Comparison of ENCODE assay signal across 2 cellular contexts in the genomic region with DNA sequence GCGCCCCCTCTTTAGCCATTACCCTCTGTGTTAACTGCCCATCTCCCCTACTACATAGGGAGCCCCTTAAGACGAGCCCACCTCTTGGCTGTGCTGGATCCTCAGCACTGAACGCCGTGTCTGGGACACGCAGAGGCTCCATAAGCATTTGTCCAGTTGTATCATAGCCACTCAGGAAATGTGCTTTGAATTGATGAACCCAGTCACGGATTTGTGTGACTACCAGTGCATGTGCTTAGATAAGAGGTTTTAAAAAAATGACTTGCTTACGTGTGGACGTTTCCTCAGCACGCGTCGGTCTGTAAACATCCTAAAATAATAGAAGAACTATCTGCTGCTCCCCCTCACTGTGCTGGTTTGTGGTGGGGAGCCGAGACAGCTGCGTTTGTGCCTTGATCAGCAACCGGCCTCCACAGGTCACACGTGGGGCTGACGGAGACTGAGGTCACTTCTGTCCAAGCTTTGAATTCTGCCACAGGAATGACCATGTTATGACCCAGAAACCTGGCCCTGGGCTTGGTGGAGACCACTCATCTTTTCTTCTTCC.
TF ChIP-seq lines count a peak whose summit lies in the region.

No MANE protein-coding gene starts in this region.

TF ChIP-seq in SK-N-SH, 30 proteins besides CTCF, POLR2A, EP300 and RAD21 (continued from another document):
- TF ChIP-seq, protein P1, sequence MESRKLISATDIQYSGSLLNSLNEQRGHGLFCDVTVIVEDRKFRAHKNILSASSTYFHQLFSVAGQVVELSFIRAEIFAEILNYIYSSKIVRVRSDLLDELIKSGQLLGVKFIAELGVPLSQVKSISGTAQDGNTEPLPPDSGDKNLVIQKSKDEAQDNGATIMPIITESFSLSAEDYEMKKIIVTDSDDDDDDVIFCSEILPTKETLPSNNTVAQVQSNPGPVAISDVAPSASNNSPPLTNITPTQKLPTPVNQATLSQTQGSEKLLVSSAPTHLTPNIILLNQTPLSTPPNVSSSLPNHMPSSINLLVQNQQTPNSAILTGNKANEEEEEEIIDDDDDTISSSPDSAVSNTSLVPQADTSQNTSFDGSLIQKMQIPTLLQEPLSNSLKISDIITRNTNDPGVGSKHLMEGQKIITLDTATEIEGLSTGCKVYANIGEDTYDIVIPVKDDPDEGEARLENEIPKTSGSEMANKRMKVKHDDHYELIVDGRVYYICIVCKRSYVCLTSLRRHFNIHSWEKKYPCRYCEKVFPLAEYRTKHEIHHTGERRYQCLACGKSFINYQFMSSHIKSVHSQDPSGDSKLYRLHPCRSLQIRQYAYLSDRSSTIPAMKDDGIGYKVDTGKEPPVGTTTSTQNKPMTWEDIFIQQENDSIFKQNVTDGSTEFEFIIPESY (IDR thresholded peaks at IDR 0.05; ENCODE audit: borderline replicate concordance, low read depth), result no peak
TF ChIP-seq in SK-N-SH: peak in this region for 0.

TF ChIP-seq in SK-N-SH treated with all-trans-retinoic acid at 6 μM for 48 hours, 23 proteins besides CTCF, POLR2A, EP300 and RAD21 (continued from another document):
- TF ChIP-seq POU6F1 (CRISPR knock-in tag; IDR thresholded peaks at IDR 0.05; ENCODE audit: borderline replicate concordance, low read depth) (no peak), ESRRG (CRISPR knock-in tag; IDR thresholded peaks at IDR 0.05) (no peak), TCF4 (CRISPR knock-in tag; IDR thresholded peaks at IDR 0.05; ENCODE audit: borderline replicate concordance) (no peak), ZNF565 (CRISPR knock-in tag; conservative IDR thresholded peaks at IDR 0.05; ENCODE audit: low read depth) (no peak), BACH2 (CRISPR knock-in tag; IDR thresholded peaks at IDR 0.05; ENCODE audit: borderline replicate concordance) (no peak), RARB (CRISPR knock-in tag; IDR thresholded peaks at IDR 0.05) (no peak), OSR1 (CRISPR knock-in tag; IDR thresholded peaks at IDR 0.05) (no peak), ZNF8 (CRISPR knock-in tag; IDR thresholded peaks at IDR 0.05) (no peak), TOX (CRISPR knock-in tag; IDR thresholded peaks at IDR 0.05; ENCODE audit: borderline replicate concordance) (no peak), CSRNP3 (CRISPR knock-in tag; IDR thresholded peaks at IDR 0.05) (no peak), ZFP3 (CRISPR knock-in tag; IDR thresholded peaks at IDR 0.05) (no peak), ZFP30 (CRISPR knock-in tag; IDR thresholded peaks at IDR 0.05) (no peak), SNAI2 (CRISPR knock-in tag; IDR thresholded peaks at IDR 0.05) (no peak)
- TF ChIP-seq, protein P2, sequence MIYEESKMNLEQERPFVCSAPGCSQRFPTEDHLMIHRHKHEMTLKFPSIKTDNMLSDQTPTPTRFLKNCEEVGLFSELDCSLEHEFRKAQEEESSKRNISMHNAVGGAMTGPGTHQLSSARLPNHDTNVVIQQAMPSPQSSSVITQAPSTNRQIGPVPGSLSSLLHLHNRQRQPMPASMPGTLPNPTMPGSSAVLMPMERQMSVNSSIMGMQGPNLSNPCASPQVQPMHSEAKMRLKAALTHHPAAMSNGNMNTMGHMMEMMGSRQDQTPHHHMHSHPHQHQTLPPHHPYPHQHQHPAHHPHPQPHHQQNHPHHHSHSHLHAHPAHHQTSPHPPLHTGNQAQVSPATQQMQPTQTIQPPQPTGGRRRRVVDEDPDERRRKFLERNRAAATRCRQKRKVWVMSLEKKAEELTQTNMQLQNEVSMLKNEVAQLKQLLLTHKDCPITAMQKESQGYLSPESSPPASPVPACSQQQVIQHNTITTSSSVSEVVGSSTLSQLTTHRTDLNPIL (CRISPR knock-in tag; IDR thresholded peaks at IDR 0.05; ENCODE audit: low read depth), result no peak
- TF ChIP-seq, protein P3, sequence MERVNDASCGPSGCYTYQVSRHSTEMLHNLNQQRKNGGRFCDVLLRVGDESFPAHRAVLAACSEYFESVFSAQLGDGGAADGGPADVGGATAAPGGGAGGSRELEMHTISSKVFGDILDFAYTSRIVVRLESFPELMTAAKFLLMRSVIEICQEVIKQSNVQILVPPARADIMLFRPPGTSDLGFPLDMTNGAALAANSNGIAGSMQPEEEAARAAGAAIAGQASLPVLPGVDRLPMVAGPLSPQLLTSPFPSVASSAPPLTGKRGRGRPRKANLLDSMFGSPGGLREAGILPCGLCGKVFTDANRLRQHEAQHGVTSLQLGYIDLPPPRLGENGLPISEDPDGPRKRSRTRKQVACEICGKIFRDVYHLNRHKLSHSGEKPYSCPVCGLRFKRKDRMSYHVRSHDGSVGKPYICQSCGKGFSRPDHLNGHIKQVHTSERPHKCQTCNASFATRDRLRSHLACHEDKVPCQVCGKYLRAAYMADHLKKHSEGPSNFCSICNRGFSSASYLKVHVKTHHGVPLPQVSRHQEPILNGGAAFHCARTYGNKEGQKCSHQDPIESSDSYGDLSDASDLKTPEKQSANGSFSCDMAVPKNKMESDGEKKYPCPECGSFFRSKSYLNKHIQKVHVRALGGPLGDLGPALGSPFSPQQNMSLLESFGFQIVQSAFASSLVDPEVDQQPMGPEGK (CRISPR knock-in tag; IDR thresholded peaks at IDR 0.05; ENCODE audit: borderline replicate concordance), result no peak
